26 cellular contexts compared by ENCODE assay signal in genomic region chr19:50626796-50627195, GRCh38. TPM values are rescaled to one million over a fixed set of nuclear protein-coding genes. Genes with fewer than 3 reads are reported as not detected.
"Had no signal": no experiment of that assay in that cellular context is flagged by ENCODE, and none has a peak within 500 bp of the region (broad histone marks: within the 10 kb centered on the region; RNA-seq: fewer than 3 reads in every experiment).

No MANE protein-coding gene starts in this region.

- H3K9me3 ChIP-seq: esophagus muscularis mucosa, gastrocnemius medialis, heart right ventricle, neutrophil had no signal

- H3K27me3 ChIP-seq: dorsolateral prefrontal cortex, neutrophil had no signal

- H3K27ac ChIP-seq: dorsolateral prefrontal cortex, epithelial cell of prostate, esophagus muscularis mucosa, gastrocnemius medialis, heart right ventricle, neutrophil, skin epidermis had no signal

- ATAC-seq: gastrocnemius medialis, heart right ventricle, left cardiac atrium, left ventricle myocardium superior, sciatic nerve had no signal

- H3K9me3 Mint-ChIP-seq: type B pancreatic cell had no signal

- H3K27ac Mint-ChIP-seq: nephron, type B pancreatic cell had no signal

- H3K4me1 ChIP-seq: esophagus muscularis mucosa, gastrocnemius medialis, heart right ventricle had no signal

- H3K4me3 ChIP-seq: dorsolateral prefrontal cortex, esophagus muscularis mucosa, gastrocnemius medialis, heart right ventricle, lung, skin epidermis had no signal

- H3K4me3 Mint-ChIP-seq: naive B cell, nephron, type B pancreatic cell had no signal

- DNase-seq: cortex of kidney; dorsolateral prefrontal cortex; effector memory CD4-positive, alpha-beta T cell; gastrocnemius medialis; heart right ventricle; left cardiac atrium; left ventricle myocardium superior; mesenchymal stem cell; midbrain; naive B cell; posterior cingulate gyrus; stimulated activated CD4-positive, alpha-beta T cell treated with anti-CD3 and anti-CD28 coated beads, Interleukin-12 subunit alpha, Interleukin-12 subunit beta, amount 100 ng/mL, for 4 hours; stimulated activated naive CD4-positive, alpha-beta T cell treated with Interleukin-2 at 50 U/mL for 16 hours had no signal

- H3K36me3 ChIP-seq: esophagus muscularis mucosa, gastrocnemius medialis, heart right ventricle, neutrophil had no signal

- H3K4me1 Mint-ChIP-seq: naive B cell had no signal

- H3K36me3 Mint-ChIP-seq: naive B cell, type B pancreatic cell had no signal

RNA-seq across cellular contexts. Expression of gene SYT3, which starts 12.9 kb away (rescaled TPM):
- total RNA-seq: fibroblast of villous mesenchyme, pulmonary artery endothelial cell, sciatic nerve had no signal
- polyA plus RNA-seq: keratinocyte had no signal

RNA-seq across cellular contexts. Expression of gene C19orf81, which starts 22.4 kb away (rescaled TPM):
- total RNA-seq: fibroblast of villous mesenchyme, gastrocnemius medialis, osteocyte, sciatic nerve had no signal
- polyA plus RNA-seq: keratinocyte, thymus had no signal

RNA-seq across cellular contexts. Expression of gene LRRC4B, which starts 58.6 kb away (rescaled TPM):
- total RNA-seq: fibroblast of villous mesenchyme had no signal
- polyA plus RNA-seq: keratinocyte had no signal
